1 cellular context compared by ENCODE assay signal in the genomic region with DNA sequence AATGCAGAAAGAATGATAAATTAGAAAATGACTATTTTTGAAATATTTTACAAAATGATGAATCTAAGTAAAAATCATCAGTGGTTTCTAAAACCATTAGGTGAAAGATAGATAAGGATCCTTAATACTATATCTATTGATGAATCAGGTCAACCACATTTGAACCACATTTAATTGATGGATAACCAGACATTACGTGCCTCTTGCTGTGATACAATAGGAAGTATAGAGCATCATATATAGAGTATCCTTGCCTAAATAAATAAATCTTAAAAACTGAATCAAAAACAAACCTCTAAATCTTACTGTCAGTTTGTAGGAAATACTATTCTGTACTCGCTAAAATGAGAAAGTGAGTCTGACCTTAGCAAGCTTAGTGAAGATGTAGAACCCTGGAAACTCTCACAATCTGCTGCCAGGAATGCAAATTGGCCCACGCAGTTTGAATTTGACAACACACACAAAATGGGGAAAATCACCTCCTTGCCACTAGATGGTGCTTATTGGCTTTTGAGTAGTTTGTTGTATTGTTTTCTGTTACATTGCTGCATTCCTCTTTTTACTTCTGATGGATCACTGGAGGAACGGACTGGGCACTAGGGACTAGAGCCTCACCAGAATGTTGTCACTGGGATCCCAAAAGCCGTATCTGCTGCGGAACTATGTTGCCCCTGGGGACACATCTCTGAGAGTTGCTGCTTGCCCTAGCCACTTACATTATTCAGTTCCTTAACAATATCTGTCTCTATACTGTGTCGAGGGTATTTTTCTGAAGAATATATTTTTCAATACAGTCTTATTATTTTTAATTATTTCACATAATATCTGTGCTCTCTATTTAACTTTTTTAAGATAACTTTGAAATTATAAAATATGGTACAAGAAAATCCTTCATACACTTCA.
TF ChIP-seq lines count a peak whose summit lies in the region.

No MANE protein-coding gene starts in this region.

TF ChIP-seq in K562, 482 proteins besides CTCF, POLR2A, EP300 and RAD21 (continued from another document and continues in another):
- TF ChIP-seq, protein P1, sequence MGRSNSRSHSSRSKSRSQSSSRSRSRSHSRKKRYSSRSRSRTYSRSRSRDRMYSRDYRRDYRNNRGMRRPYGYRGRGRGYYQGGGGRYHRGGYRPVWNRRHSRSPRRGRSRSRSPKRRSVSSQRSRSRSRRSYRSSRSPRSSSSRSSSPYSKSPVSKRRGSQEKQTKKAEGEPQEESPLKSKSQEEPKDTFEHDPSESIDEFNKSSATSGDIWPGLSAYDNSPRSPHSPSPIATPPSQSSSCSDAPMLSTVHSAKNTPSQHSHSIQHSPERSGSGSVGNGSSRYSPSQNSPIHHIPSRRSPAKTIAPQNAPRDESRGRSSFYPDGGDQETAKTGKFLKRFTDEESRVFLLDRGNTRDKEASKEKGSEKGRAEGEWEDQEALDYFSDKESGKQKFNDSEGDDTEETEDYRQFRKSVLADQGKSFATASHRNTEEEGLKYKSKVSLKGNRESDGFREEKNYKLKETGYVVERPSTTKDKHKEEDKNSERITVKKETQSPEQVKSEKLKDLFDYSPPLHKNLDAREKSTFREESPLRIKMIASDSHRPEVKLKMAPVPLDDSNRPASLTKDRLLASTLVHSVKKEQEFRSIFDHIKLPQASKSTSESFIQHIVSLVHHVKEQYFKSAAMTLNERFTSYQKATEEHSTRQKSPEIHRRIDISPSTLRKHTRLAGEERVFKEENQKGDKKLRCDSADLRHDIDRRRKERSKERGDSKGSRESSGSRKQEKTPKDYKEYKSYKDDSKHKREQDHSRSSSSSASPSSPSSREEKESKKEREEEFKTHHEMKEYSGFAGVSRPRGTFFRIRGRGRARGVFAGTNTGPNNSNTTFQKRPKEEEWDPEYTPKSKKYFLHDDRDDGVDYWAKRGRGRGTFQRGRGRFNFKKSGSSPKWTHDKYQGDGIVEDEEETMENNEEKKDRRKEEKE (IDR thresholded peaks at IDR 0.05; ENCODE audit: borderline replicate concordance in 1 of 2, control insufficient read depth in 1 of 2, low read depth in 2 of 2, low read length in 1 of 2) = no peak
- TF ChIP-seq BCOR (IDR thresholded peaks at IDR 0.05) = peak; percentile 14; the same call in 1 of the 2 replicates
- TF ChIP-seq, protein P2, sequence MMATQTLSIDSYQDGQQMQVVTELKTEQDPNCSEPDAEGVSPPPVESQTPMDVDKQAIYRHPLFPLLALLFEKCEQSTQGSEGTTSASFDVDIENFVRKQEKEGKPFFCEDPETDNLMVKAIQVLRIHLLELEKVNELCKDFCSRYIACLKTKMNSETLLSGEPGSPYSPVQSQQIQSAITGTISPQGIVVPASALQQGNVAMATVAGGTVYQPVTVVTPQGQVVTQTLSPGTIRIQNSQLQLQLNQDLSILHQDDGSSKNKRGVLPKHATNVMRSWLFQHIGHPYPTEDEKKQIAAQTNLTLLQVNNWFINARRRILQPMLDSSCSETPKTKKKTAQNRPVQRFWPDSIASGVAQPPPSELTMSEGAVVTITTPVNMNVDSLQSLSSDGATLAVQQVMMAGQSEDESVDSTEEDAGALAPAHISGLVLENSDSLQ (IDR thresholded peaks at IDR 0.05) = 0 out of 2 replicates have a peak, but pooled peaks have one; percentile 10
- TF ChIP-seq, protein P3, sequence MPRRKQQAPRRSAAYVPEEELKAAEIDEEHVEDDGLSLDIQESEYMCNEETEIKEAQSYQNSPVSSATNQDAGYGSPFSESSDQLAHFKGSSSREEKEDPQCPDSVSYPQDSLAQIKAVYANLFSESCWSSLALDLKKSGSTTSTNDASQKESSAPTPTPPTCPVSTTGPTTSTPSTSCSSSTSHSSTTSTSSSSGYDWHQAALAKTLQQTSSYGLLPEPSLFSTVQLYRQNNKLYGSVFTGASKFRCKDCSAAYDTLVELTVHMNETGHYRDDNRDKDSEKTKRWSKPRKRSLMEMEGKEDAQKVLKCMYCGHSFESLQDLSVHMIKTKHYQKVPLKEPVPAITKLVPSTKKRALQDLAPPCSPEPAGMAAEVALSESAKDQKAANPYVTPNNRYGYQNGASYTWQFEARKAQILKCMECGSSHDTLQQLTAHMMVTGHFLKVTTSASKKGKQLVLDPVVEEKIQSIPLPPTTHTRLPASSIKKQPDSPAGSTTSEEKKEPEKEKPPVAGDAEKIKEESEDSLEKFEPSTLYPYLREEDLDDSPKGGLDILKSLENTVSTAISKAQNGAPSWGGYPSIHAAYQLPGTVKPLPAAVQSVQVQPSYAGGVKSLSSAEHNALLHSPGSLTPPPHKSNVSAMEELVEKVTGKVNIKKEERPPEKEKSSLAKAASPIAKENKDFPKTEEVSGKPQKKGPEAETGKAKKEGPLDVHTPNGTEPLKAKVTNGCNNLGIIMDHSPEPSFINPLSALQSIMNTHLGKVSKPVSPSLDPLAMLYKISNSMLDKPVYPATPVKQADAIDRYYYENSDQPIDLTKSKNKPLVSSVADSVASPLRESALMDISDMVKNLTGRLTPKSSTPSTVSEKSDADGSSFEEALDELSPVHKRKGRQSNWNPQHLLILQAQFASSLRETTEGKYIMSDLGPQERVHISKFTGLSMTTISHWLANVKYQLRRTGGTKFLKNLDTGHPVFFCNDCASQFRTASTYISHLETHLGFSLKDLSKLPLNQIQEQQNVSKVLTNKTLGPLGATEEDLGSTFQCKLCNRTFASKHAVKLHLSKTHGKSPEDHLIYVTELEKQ (CRISPR knock-in tag; IDR thresholded peaks at IDR 0.05) = no peak
- no peak for TF ChIP-seq PCBP2 (IDR thresholded peaks at IDR 0.05; ENCODE audit: low read depth, low read length, poor library complexity, severe bottlenecking)
- no peak for TF ChIP-seq ELF2 (CRISPR knock-in tag; IDR thresholded peaks at IDR 0.05)
- no peak for TF ChIP-seq ERF (CRISPR knock-in tag; IDR thresholded peaks at IDR 0.05)
- TF ChIP-seq MAZ (CRISPR knock-in tag; conservative IDR thresholded peaks at IDR 0.05 in 1 of 2, IDR thresholded peaks at IDR 0.05 in 1 of 2) = peak in 1 of 2 experiments; percentile 28; a peak in 1 of 4 replicates
- TF ChIP-seq, protein P4, sequence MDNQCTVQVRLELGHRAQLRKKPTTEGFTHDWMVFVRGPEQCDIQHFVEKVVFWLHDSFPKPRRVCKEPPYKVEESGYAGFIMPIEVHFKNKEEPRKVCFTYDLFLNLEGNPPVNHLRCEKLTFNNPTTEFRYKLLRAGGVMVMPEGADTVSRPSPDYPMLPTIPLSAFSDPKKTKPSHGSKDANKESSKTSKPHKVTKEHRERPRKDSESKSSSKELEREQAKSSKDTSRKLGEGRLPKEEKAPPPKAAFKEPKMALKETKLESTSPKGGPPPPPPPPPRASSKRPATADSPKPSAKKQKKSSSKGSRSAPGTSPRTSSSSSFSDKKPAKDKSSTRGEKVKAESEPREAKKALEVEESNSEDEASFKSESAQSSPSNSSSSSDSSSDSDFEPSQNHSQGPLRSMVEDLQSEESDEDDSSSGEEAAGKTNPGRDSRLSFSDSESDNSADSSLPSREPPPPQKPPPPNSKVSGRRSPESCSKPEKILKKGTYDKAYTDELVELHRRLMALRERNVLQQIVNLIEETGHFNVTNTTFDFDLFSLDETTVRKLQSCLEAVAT (IDR thresholded peaks at IDR 0.05) = no peak
- TF ChIP-seq, protein P5, sequence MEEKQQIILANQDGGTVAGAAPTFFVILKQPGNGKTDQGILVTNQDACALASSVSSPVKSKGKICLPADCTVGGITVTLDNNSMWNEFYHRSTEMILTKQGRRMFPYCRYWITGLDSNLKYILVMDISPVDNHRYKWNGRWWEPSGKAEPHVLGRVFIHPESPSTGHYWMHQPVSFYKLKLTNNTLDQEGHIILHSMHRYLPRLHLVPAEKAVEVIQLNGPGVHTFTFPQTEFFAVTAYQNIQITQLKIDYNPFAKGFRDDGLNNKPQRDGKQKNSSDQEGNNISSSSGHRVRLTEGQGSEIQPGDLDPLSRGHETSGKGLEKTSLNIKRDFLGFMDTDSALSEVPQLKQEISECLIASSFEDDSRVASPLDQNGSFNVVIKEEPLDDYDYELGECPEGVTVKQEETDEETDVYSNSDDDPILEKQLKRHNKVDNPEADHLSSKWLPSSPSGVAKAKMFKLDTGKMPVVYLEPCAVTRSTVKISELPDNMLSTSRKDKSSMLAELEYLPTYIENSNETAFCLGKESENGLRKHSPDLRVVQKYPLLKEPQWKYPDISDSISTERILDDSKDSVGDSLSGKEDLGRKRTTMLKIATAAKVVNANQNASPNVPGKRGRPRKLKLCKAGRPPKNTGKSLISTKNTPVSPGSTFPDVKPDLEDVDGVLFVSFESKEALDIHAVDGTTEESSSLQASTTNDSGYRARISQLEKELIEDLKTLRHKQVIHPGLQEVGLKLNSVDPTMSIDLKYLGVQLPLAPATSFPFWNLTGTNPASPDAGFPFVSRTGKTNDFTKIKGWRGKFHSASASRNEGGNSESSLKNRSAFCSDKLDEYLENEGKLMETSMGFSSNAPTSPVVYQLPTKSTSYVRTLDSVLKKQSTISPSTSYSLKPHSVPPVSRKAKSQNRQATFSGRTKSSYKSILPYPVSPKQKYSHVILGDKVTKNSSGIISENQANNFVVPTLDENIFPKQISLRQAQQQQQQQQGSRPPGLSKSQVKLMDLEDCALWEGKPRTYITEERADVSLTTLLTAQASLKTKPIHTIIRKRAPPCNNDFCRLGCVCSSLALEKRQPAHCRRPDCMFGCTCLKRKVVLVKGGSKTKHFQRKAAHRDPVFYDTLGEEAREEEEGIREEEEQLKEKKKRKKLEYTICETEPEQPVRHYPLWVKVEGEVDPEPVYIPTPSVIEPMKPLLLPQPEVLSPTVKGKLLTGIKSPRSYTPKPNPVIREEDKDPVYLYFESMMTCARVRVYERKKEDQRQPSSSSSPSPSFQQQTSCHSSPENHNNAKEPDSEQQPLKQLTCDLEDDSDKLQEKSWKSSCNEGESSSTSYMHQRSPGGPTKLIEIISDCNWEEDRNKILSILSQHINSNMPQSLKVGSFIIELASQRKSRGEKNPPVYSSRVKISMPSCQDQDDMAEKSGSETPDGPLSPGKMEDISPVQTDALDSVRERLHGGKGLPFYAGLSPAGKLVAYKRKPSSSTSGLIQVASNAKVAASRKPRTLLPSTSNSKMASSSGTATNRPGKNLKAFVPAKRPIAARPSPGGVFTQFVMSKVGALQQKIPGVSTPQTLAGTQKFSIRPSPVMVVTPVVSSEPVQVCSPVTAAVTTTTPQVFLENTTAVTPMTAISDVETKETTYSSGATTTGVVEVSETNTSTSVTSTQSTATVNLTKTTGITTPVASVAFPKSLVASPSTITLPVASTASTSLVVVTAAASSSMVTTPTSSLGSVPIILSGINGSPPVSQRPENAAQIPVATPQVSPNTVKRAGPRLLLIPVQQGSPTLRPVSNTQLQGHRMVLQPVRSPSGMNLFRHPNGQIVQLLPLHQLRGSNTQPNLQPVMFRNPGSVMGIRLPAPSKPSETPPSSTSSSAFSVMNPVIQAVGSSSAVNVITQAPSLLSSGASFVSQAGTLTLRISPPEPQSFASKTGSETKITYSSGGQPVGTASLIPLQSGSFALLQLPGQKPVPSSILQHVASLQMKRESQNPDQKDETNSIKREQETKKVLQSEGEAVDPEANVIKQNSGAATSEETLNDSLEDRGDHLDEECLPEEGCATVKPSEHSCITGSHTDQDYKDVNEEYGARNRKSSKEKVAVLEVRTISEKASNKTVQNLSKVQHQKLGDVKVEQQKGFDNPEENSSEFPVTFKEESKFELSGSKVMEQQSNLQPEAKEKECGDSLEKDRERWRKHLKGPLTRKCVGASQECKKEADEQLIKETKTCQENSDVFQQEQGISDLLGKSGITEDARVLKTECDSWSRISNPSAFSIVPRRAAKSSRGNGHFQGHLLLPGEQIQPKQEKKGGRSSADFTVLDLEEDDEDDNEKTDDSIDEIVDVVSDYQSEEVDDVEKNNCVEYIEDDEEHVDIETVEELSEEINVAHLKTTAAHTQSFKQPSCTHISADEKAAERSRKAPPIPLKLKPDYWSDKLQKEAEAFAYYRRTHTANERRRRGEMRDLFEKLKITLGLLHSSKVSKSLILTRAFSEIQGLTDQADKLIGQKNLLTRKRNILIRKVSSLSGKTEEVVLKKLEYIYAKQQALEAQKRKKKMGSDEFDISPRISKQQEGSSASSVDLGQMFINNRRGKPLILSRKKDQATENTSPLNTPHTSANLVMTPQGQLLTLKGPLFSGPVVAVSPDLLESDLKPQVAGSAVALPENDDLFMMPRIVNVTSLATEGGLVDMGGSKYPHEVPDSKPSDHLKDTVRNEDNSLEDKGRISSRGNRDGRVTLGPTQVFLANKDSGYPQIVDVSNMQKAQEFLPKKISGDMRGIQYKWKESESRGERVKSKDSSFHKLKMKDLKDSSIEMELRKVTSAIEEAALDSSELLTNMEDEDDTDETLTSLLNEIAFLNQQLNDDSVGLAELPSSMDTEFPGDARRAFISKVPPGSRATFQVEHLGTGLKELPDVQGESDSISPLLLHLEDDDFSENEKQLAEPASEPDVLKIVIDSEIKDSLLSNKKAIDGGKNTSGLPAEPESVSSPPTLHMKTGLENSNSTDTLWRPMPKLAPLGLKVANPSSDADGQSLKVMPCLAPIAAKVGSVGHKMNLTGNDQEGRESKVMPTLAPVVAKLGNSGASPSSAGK (IDR thresholded peaks at IDR 0.05) = no peak
- TF ChIP-seq FOXA1 (IDR thresholded peaks at IDR 0.05; ENCODE audit: borderline replicate concordance) = no peak
- TF ChIP-seq BRD9 (IDR thresholded peaks at IDR 0.05; ENCODE audit: low read depth, partially characterized antibody) = peak; percentile 37
- TF ChIP-seq SRSF1 (IDR thresholded peaks at IDR 0.05; ENCODE audit: low read depth, low read length) = no peak
- 0 out of 2 replicates have a peak, but pooled peaks have one; percentile 14 for TF ChIP-seq CXXC5 (CRISPR knock-in tag; IDR thresholded peaks at IDR 0.05)
- TF ChIP-seq SP1 (CRISPR knock-in tag; IDR thresholded peaks at IDR 0.05) = no peak
- TF ChIP-seq CBFB (CRISPR knock-in tag; IDR thresholded peaks at IDR 0.05) = no peak
- TF ChIP-seq CREM (IDR thresholded peaks at IDR 0.05; ENCODE audit: low read depth) = no peak
- TF ChIP-seq, protein P6, sequence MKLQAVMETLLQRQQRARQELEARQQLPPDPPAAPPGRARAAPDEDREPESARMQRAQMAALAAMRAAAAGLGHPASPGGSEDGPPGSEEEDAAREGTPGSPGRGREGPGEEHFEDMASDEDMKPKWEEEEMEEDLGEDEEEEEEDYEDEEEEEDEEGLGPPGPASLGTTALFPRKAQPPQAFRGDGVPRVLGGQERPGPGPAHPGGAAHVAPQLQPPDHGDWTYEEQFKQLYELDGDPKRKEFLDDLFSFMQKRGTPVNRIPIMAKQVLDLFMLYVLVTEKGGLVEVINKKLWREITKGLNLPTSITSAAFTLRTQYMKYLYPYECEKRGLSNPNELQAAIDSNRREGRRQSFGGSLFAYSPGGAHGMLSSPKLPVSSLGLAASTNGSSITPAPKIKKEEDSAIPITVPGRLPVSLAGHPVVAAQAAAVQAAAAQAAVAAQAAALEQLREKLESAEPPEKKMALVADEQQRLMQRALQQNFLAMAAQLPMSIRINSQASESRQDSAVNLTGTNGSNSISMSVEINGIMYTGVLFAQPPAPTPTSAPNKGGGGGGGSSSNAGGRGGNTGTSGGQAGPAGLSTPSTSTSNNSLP (IDR thresholded peaks at IDR 0.05; ENCODE audit: borderline replicate concordance, low read depth, low read length) = no peak
- TF ChIP-seq, protein P7, sequence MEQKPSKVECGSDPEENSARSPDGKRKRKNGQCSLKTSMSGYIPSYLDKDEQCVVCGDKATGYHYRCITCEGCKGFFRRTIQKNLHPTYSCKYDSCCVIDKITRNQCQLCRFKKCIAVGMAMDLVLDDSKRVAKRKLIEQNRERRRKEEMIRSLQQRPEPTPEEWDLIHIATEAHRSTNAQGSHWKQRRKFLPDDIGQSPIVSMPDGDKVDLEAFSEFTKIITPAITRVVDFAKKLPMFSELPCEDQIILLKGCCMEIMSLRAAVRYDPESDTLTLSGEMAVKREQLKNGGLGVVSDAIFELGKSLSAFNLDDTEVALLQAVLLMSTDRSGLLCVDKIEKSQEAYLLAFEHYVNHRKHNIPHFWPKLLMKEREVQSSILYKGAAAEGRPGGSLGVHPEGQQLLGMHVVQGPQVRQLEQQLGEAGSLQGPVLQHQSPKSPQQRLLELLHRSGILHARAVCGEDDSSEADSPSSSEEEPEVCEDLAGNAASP (IDR thresholded peaks at IDR 0.05) = no peak
- TF ChIP-seq SOX6 (IDR thresholded peaks at IDR 0.05) = peak; percentile 69; the same call in 1 of the 2 replicates
- peak in 1 of 2 experiments; percentile 67; a peak in 2 of 4 replicates for TF ChIP-seq ARNT (IDR thresholded peaks at IDR 0.05)
